25 cellular contexts compared by ENCODE assay signal in genomic region chr21:42793774-42794173, GRCh38.
"Had no signal": no experiment of that assay in that cellular context is flagged by ENCODE, and none has a peak within 500 bp of the region (broad histone marks: within the 10 kb centered on the region; RNA-seq: fewer than 3 reads in every experiment).

No MANE protein-coding gene starts in this region.

- H3K27me3 Mint-ChIP-seq: activated naive CD8-positive, alpha-beta T cell; activated T-helper 17 cell treated with anti-CD3 and anti-CD28 coated beads, Interleukin-2, amount 50 U/mL, for 72 hours had no signal

- H3K4me3 Mint-ChIP-seq: activated CD4-positive, alpha-beta memory T cell treated with anti-CD3 and anti-CD28 coated beads, Interleukin-2, amount 10 ng/mL, durations not matched to agents 7 days and 5 days; activated CD4-positive, alpha-beta T cell treated with anti-CD3 and anti-CD28 coated beads, Interleukin-2, amount 10 ng/mL, durations not matched to agents 7 days and 5 days; activated naive CD8-positive, alpha-beta T cell; activated T-cell treated with anti-CD3 and anti-CD28 coated beads, Interleukin-2, amount 50 U/mL, for 4 hours; activated T-helper 17 cell treated with anti-CD3 and anti-CD28 coated beads, Interleukin-2, amount 50 U/mL, for 72 hours had no signal

- H3K36me3 ChIP-seq: colonic mucosa, esophagus muscularis mucosa, gastrocnemius medialis, heart left ventricle had no signal

- H3K4me1 ChIP-seq: body of pancreas, colonic mucosa, esophagus muscularis mucosa, gastrocnemius medialis, heart left ventricle had no signal

- H3K36me3 Mint-ChIP-seq: activated naive CD8-positive, alpha-beta T cell had no signal

- H3K27me3 ChIP-seq: colonic mucosa, foreskin keratinocyte had no signal

- H3K4me1 Mint-ChIP-seq: activated CD4-positive, alpha-beta T cell treated with anti-CD3 and anti-CD28 coated beads, Interleukin-2, amount 10 ng/mL, durations not matched to agents 7 days and 5 days; activated T-helper 17 cell treated with anti-CD3 and anti-CD28 coated beads, Interleukin-2, amount 50 U/mL, for 72 hours had no signal

- H3K27ac ChIP-seq: body of pancreas, colonic mucosa, esophagus muscularis mucosa, foreskin keratinocyte, gastrocnemius medialis, heart left ventricle had no signal

- H3K9me3 ChIP-seq: body of pancreas, colonic mucosa, esophagus muscularis mucosa, gastrocnemius medialis had no signal

- H3K4me3 ChIP-seq: body of pancreas, colonic mucosa, esophagus muscularis mucosa, gastrocnemius medialis, heart left ventricle had no signal

- H3K9me3 Mint-ChIP-seq: activated CD4-positive, alpha-beta memory T cell treated with anti-CD3 and anti-CD28 coated beads, Interleukin-2, amount 10 ng/mL, durations not matched to agents 7 days and 5 days; activated CD4-positive, alpha-beta T cell treated with anti-CD3 and anti-CD28 coated beads, Interleukin-2, amount 10 ng/mL, durations not matched to agents 7 days and 5 days; activated T-cell treated with anti-CD3 and anti-CD28 coated beads, Interleukin-2, amount 50 U/mL, for 4 hours; activated T-helper 17 cell treated with anti-CD3 and anti-CD28 coated beads, Interleukin-2, amount 50 U/mL, for 72 hours had no signal

- ATAC-seq: activated T-cell treated with anti-CD3 and anti-CD28 coated beads, Interleukin-2, amount 50 U/mL, for 4 hours; activated T-helper 17 cell treated with anti-CD3 and anti-CD28 coated beads, Interleukin-2, amount 50 U/mL, for 72 hours; body of pancreas; foreskin keratinocyte; gastrocnemius medialis; heart left ventricle had no signal

- DNase-seq: activated CD4-positive, alpha-beta memory T cell treated with anti-CD3 and anti-CD28 coated beads, Interleukin-2, amount 10 ng/mL, durations not matched to agents 7 days and 5 days; activated CD4-positive, alpha-beta T cell treated with anti-CD3 and anti-CD28 coated beads for 1 hour; activated CD4-positive, alpha-beta T cell treated with anti-CD3 and anti-CD28 coated beads for 4 hours; activated CD4-positive, alpha-beta T cell treated with anti-CD3 and anti-CD28 coated beads, Interleukin-2, amount 10 ng/mL, durations not matched to agents 7 days and 5 days; activated CD4-positive, alpha-beta T cell treated with anti-CD3 and anti-CD28 coated beads, Interleukin-2, amount 50 U/mL, for 4 hours; activated effector memory CD4-positive, alpha-beta T cell treated with Interleukin-2 at 50 U/mL for 16 hours; activated gamma-delta T cell treated with Interleukin-2 at 50 U/mL for 16 hours; activated naive CD4-positive, alpha-beta T cell treated with anti-CD3 and anti-CD28 coated beads, Interleukin-2, amount 50 U/mL, for 16 hours; activated naive CD4-positive, alpha-beta T cell treated with Interleukin-2 at 50 U/mL for 16 hours; activated T-cell treated with anti-CD3 and anti-CD28 coated beads, Interleukin-2, amount 50 U/mL, for 4 hours; amniotic stem cell; anterior cingulate cortex; body of pancreas; caudate nucleus; colonic mucosa; effector memory CD4-positive, alpha-beta T cell; erythroblast; foreskin keratinocyte; gastrocnemius medialis; glutamatergic neuron; heart left ventricle; T-helper 2 cell had no signal

- H3K27ac Mint-ChIP-seq: activated CD4-positive, alpha-beta memory T cell treated with anti-CD3 and anti-CD28 coated beads, Interleukin-2, amount 10 ng/mL, durations not matched to agents 7 days and 5 days; activated CD4-positive, alpha-beta T cell treated with anti-CD3 and anti-CD28 coated beads, Interleukin-2, amount 10 ng/mL, durations not matched to agents 7 days and 5 days; activated naive CD8-positive, alpha-beta T cell; activated T-helper 17 cell treated with anti-CD3 and anti-CD28 coated beads, Interleukin-2, amount 50 U/mL, for 72 hours had no signal
